18 cellular contexts compared by ENCODE assay signal in the genomic region with DNA sequence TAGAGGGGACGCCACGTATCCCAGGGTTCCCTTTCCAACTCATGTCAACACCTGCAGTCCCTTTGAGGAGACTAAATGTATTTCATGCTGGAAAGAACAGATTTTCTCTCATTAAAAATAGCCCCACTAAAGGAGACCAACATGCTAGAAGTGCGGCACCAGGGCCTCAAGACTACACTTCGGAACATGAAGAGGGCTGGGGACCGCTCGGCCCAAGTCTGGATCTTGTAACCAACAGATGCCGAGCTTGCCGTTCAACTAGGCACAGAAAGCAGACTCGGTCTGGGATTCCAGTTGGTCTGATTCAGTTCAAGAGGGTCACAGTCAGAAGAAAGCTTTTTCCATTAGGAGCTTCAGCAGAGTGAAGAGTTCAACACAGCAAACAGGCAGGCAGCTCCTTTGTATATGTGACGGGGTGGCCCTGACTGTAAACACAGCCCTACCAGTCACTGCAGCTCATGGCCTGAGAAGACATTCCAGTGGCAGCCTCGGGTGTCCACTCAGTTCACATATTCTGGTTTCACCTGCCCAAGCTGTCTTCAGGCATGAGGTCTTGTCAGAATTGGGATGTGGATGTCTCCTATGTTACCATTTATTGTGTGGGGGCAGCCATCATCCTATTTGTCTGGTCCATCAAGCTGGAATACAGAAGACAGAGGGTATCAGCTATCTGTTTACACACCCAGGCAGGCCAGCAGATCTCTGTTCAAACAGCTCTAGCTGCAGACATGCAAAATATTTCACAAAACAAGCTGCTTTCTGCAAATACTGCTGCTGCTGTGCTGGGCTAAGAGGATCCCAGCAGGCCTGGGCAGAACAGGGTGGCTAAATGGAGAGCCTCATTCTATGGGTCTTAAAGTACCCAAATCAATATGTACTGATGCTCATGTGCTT. TPM values are rescaled to one million over a fixed set of nuclear protein-coding genes. Genes with fewer than 3 reads are reported as not detected.
DNase-seq lines count a peak whose midpoint lies in the region; ATAC-seq, FAIRE-seq and TF ChIP-seq lines count a peak whose summit lies in the region.
"Had no signal": no experiment of that assay in that cellular context is flagged by ENCODE, and none has a peak within 500 bp of the region (broad histone marks: within the 10 kb centered on the region; RNA-seq: fewer than 3 reads in every experiment).

No MANE protein-coding gene starts in this region.

- H3K27ac ChIP-seq in GM23248: 0 out of 2 replicates have a peak overlapping the region, but pooled peaks have one; percentile 1
- no peak overlapping the region for H3K27ac ChIP-seq in astrocyte (ENCODE audit: low read depth, low read length)
- no peak overlapping the region for H3K27ac ChIP-seq in osteoblast (ENCODE audit: low read depth, low read length)
- H3K27ac ChIP-seq: PC-9 had no signal

- FAIRE-seq in astrocyte (lab: Jason Lieb, UNC): no peak

- H3K36me3 ChIP-seq in GM23248 (ENCODE audit: low read depth) (peaks cover 41% of the 10 kb centered on the region), astrocyte (ENCODE audit: insufficient read depth, low read length) (peaks cover 41% of the 10 kb centered on the region), osteoblast (ENCODE audit: insufficient read depth, low read length) (peaks cover 40% of the 10 kb centered on the region)

- in situ Hi-C loops in GM23248 (cut with MboI): no loop called here

- H3K4me3 ChIP-seq in GM23248: no peak overlapping the region
- no peak overlapping the region for H3K4me3 ChIP-seq in astrocyte (ENCODE audit: insufficient read depth, low read depth, low read length)
- no peak overlapping the region for H3K4me3 ChIP-seq in osteoblast (ENCODE audit: insufficient read depth, low read length)
- H3K4me3 ChIP-seq: HAP-1, PC-9 had no signal

- H3K4me3 Mint-ChIP-seq in activated T-cell treated with anti-CD3 and anti-CD28 coated beads, Interleukin-2, amount 50 U/mL, for 24 hours: no peak overlapping the region
- H3K4me3 Mint-ChIP-seq in astrocyte (ENCODE audit: unreplicated experiment): no peak overlapping the region
- H3K4me3 Mint-ChIP-seq: mesothelial cell of epicardium, T-cell had no signal

- H3K9me3 Mint-ChIP-seq in activated T-cell treated with anti-CD3 and anti-CD28 coated beads, Interleukin-2, amount 50 U/mL, for 24 hours: no peaks in the 10 kb centered on the region
- no peaks in the 10 kb centered on the region for H3K9me3 Mint-ChIP-seq in astrocyte (ENCODE audit: unreplicated experiment)
- H3K9me3 Mint-ChIP-seq: mesothelial cell of epicardium, T-cell had no signal

- peaks cover 25% of the 10 kb centered on the region for H3K79me2 ChIP-seq in GM23248 (ENCODE audit: insufficient read depth)
- peaks cover 23% of the 10 kb centered on the region for H3K79me2 ChIP-seq in astrocyte (ENCODE audit: insufficient read depth, low read length)
- peaks cover 22% of the 10 kb centered on the region for H3K79me2 ChIP-seq in osteoblast (ENCODE audit: insufficient read depth, low read length)

- H3K27ac Mint-ChIP-seq in activated T-cell treated with anti-CD3 and anti-CD28 coated beads, Interleukin-2, amount 50 U/mL, for 24 hours: peak overlapping the region; percentile 76
- H3K27ac Mint-ChIP-seq in astrocyte (ENCODE audit: unreplicated experiment): peak overlapping the region; percentile 62

- H3K9ac ChIP-seq in GM23248: no peak overlapping the region
- H3K9ac ChIP-seq in astrocyte (ENCODE audit: low read length): no peak overlapping the region

- no peaks in the 10 kb centered on the region for H3K27me3 Mint-ChIP-seq in activated T-cell treated with anti-CD3 and anti-CD28 coated beads, Interleukin-2, amount 50 U/mL, for 24 hours
- no peaks in the 10 kb centered on the region for H3K27me3 Mint-ChIP-seq in astrocyte (ENCODE audit: low read depth, unreplicated experiment)
- H3K27me3 Mint-ChIP-seq: T-cell had no signal

- H3K9me2 ChIP-seq in GM23248 (ENCODE audit: insufficient read depth): no peaks in the 10 kb centered on the region

- H3K4me1 Mint-ChIP-seq in activated T-cell treated with anti-CD3 and anti-CD28 coated beads, Interleukin-2, amount 50 U/mL, for 24 hours (ENCODE audit: low read depth): peaks cover 13% of the 10 kb centered on the region
- H3K4me1 Mint-ChIP-seq in astrocyte (ENCODE audit: low read depth, unreplicated experiment): peaks cover 26% of the 10 kb centered on the region
- H3K4me1 Mint-ChIP-seq: mesothelial cell of epicardium had no signal

- no peaks in the 10 kb centered on the region for H3K27me3 ChIP-seq in GM23248 (replicated peaks; ENCODE audit: insufficient read depth)
- H3K27me3 ChIP-seq in astrocyte (ENCODE audit: insufficient read depth, low read length): no peaks in the 10 kb centered on the region
- H3K27me3 ChIP-seq in osteoblast (ENCODE audit: insufficient read depth, low read length): no peaks in the 10 kb centered on the region

- H3F3A ChIP-seq in GM23248 (ENCODE audit: insufficient read depth): peaks cover 34% of the 10 kb centered on the region

- H3K4me2 ChIP-seq in GM23248 (ENCODE audit: unreplicated experiment): no peak overlapping the region
- H3K4me2 ChIP-seq in astrocyte (ENCODE audit: low read length): no peak overlapping the region
- H3K4me2 ChIP-seq in osteoblast (ENCODE audit: insufficient read depth, low read length): no peak overlapping the region
- H3K4me2 ChIP-seq: PC-9 had no signal

- no peaks in the 10 kb centered on the region for H4K20me1 ChIP-seq in GM23248 (ENCODE audit: insufficient read depth)
- H4K20me1 ChIP-seq in astrocyte (ENCODE audit: insufficient read depth, low read length): peaks cover 49% of the 10 kb centered on the region
- peaks cover 24% of the 10 kb centered on the region for H4K20me1 ChIP-seq in osteoblast (ENCODE audit: insufficient read depth, low read length)

- DNase-seq in activated T-cell treated with anti-CD3 and anti-CD28 coated beads, Interleukin-2, amount 50 U/mL, for 24 hours: no peak
- DNase-seq in activated T-cell treated with anti-CD3 and anti-CD28 coated beads for 4 hours (no peak), GM23248 (no peak), astrocyte (ENCODE audit: low read depth) (no peak), osteoblast (ENCODE audit: insufficient read length, low spot score, missing footprints) (peak; percentile 77), mesenteric fat pad (ENCODE audit: low spot score) (no peak)
- DNase-seq: activated CD4-positive, alpha-beta T cell treated with anti-CD3 and anti-CD28 coated beads for 1 hour; DMS 273 treated with DMSO at 0.1 percent for 48 hours; NCI-H1105; NCI-H446 treated with DMSO at 0.1 percent for 48 hours; PC-9; T-cell had no signal

- TF ChIP-seq CTCF in astrocyte (IDR thresholded peaks at IDR 0.05; ENCODE audit: insufficient read depth, low read depth, low read length) (no peak), osteoblast (IDR thresholded peaks at IDR 0.05; ENCODE audit: extremely low read depth, low read depth, low read length) (no peak)

- H3K36me3 Mint-ChIP-seq in activated T-cell treated with anti-CD3 and anti-CD28 coated beads, Interleukin-2, amount 50 U/mL, for 24 hours (ENCODE audit: low read depth): peaks cover 60% of the 10 kb centered on the region
- H3K36me3 Mint-ChIP-seq in astrocyte (ENCODE audit: low read depth, unreplicated experiment): peaks cover 17% of the 10 kb centered on the region

- no peak for ATAC-seq in HG02798 (IDR thresholded peaks at IDR 0.05; ENCODE audit: poor library complexity, unreplicated experiment)
- ATAC-seq in HG02571 (IDR thresholded peaks at IDR 0.05; ENCODE audit: unreplicated experiment): no peak

- WGBS in GM23248 (ENCODE audit: low coverage in 1 of 2, low lambda C conversion rate in 2 of 2, missing lambda C conversion rate in 2 of 2), 2 experiments: 84 to 87% methylated on average over 11 of the region's 11 CpGs

- H3K4me1 ChIP-seq in GM23248 (ENCODE audit: insufficient read depth): peaks cover 4% of the 10 kb centered on the region; the same call in 1 of the 2 replicates
- H3K4me1 ChIP-seq in astrocyte (ENCODE audit: insufficient read depth, low read length): no peaks in the 10 kb centered on the region
- no peaks in the 10 kb centered on the region for H3K4me1 ChIP-seq in osteoblast (ENCODE audit: insufficient read depth, low read length)
- H3K4me1 ChIP-seq: HAP-1 had no signal

- no peaks in the 10 kb centered on the region for H3K9me3 ChIP-seq in GM23248 (ENCODE audit: low read depth)
- no peaks in the 10 kb centered on the region for H3K9me3 ChIP-seq in astrocyte (ENCODE audit: insufficient read depth, low read depth, low read length)
- H3K9me3 ChIP-seq in osteoblast (ENCODE audit: low read depth, low read length): no peaks in the 10 kb centered on the region
- H3K9me3 ChIP-seq: HAP-1 had no signal

- H2AFZ ChIP-seq in GM23248: no peak overlapping the region
- H2AFZ ChIP-seq in astrocyte (ENCODE audit: low read depth, low read length): no peak overlapping the region
- no peak overlapping the region for H2AFZ ChIP-seq in osteoblast (ENCODE audit: low read length)
- H2AFZ ChIP-seq: PC-9 had no signal

RNA-seq across cellular contexts. Expression of gene RIC8A, which starts 8.8 kb away (rescaled TPM):
- total RNA-seq in GM23248 (2014; rRNA removed; shearing (Covaris generic)): 220 and 226 TPM in 2 replicates
- 121 and 132 TPM in 2 replicates for polyA plus RNA-seq in GM23248 (2016; fragmentation: Nextera tagmentation; extraction: Ambion mirVana)
- total RNA-seq in astrocyte (157 TPM in 2 replicates), osteoblast (128 and 134 TPM in 2 replicates), mesenteric fat pad (107 TPM)

RNA-seq across cellular contexts. Expression of gene BET1L, which starts 9.1 kb away (rescaled TPM):
- 25.7 and 27.2 TPM in 2 replicates for total RNA-seq in GM23248 (2014; rRNA removed; shearing (Covaris generic))
- 76.6 and 78.5 TPM in 2 replicates for polyA plus RNA-seq in GM23248 (2016; fragmentation: Nextera tagmentation; extraction: Ambion mirVana)
- total RNA-seq in astrocyte (73.2 and 81.6 TPM in 2 replicates), osteoblast (24.6 and 25.6 TPM in 2 replicates), mesenteric fat pad (53.4 TPM)

RNA-seq across cellular contexts. Expression of gene SIRT3, which starts 19.8 kb away (rescaled TPM):
- 10.5 and 15.5 TPM in 2 replicates for total RNA-seq in GM23248 (2014; rRNA removed; shearing (Covaris generic))
- polyA plus RNA-seq in GM23248 (2016; fragmentation: Nextera tagmentation; extraction: Ambion mirVana): 12.3 and 14.9 TPM in 2 replicates
- total RNA-seq in astrocyte (10.9 and 12.0 TPM in 2 replicates), osteoblast (10.9 and 11.2 TPM in 2 replicates), mesenteric fat pad (14.1 TPM)

RNA-seq across cellular contexts. Expression of gene PSMD13, which starts 20.4 kb away (rescaled TPM):
- total RNA-seq in GM23248 (2014; rRNA removed; shearing (Covaris generic)): 127 and 145 TPM in 2 replicates
- polyA plus RNA-seq in GM23248 (2016; fragmentation: Nextera tagmentation; extraction: Ambion mirVana): 188 and 193 TPM in 2 replicates
- total RNA-seq in astrocyte: 131 and 137 TPM in 2 replicates
- 110 and 117 TPM in 2 replicates for total RNA-seq in osteoblast
- total RNA-seq in mesenteric fat pad: 100 TPM

RNA-seq across cellular contexts. Expression of gene SCGB1C1, which starts 23.4 kb away (rescaled TPM):
- not detected in 2 replicates for total RNA-seq in GM23248 (2014; rRNA removed; shearing (Covaris generic))
- polyA plus RNA-seq in GM23248 (2016; fragmentation: Nextera tagmentation; extraction: Ambion mirVana): not detected in 2 replicates
- total RNA-seq in astrocyte: not detected in 2 replicates
- total RNA-seq in osteoblast: not detected in 2 replicates
- not detected for total RNA-seq in mesenteric fat pad
- total RNA-seq: glomerular endothelial cell, mesothelial cell of epicardium, PC-9, skeletal muscle tissue, T-cell had no signal
